Comparison of ENCODE assay signal across 9 cellular contexts in genomic region chr2:128313076-128313836, GRCh38. TPM values are rescaled to one million over a fixed set of nuclear protein-coding genes. Genes with fewer than 3 reads are reported as not detected.
DNase-seq lines count a peak whose midpoint lies in the region; ATAC-seq and TF ChIP-seq lines count a peak whose summit lies in the region.
"Had no signal": no experiment of that assay in that cellular context is flagged by ENCODE, and none has a peak within 500 bp of the region (broad histone marks: within the 10 kb centered on the region; RNA-seq: fewer than 3 reads in every experiment).

No MANE protein-coding gene starts in this region.

- in situ Hi-C loops in GM13976 (cut with MboI; ENCODE audit: low sequenced_read_pairs, unreplicated experiment), result no loop called here

- H3K27ac ChIP-seq in smooth muscle cell (ENCODE audit: low read depth), result no peak overlapping the region
- H3K27ac ChIP-seq: KMS-11 had no signal

- no peaks in the 10 kb centered on the region for H3K9me3 ChIP-seq in smooth muscle cell (replicated peaks; ENCODE audit: low read depth)

- H3K4me3 ChIP-seq in fibroblast of pulmonary artery (replicated peaks; ENCODE audit: low read depth, low read length) (no peak overlapping the region), smooth muscle cell (no peak overlapping the region)

- no peak overlapping the region for H3K4me2 ChIP-seq in smooth muscle cell
- H3K4me2 ChIP-seq: KMS-11 had no signal

- no peak overlapping the region for H3K9ac ChIP-seq in smooth muscle cell (ENCODE audit: low read depth)
- H3K9ac ChIP-seq: KMS-11 had no signal

- H2AFZ ChIP-seq in smooth muscle cell (ENCODE audit: low read depth), result no peak overlapping the region

- 52% methylated on average over 8 of the region's 8 CpGs for WGBS in smooth muscle cell (ENCODE audit: low lambda C conversion rate)

- TF ChIP-seq CTCF in fibroblast of pulmonary artery (IDR thresholded peaks at IDR 0.05; ENCODE audit: low read length, missing control alignments), result peak; percentile 43
- TF ChIP-seq CTCF in smooth muscle cell (IDR thresholded peaks at IDR 0.05; ENCODE audit: borderline replicate concordance, insufficient read depth, poor library complexity, severe bottlenecking), result peak; percentile 30
- no peak for TF ChIP-seq CTCF in GM13976 (IDR thresholded peaks at IDR 0.05; ENCODE audit: borderline replicate concordance, control extremely low read depth, extremely low read depth, insufficient read depth, missing control alignments)

- no peak for ATAC-seq in GM18873 (IDR thresholded peaks at IDR 0.05; ENCODE audit: low FRiP score, unreplicated experiment)

- peak; percentile 48 for DNase-seq in activated CD8-positive, alpha-beta memory T cell treated with anti-CD3 and anti-CD28 coated beads, Interleukin-2, amount 50 U/mL, for 48 hours
- DNase-seq in activated CD8-positive, alpha-beta memory T cell treated with anti-CD3 and anti-CD28 coated beads, Interleukin-2, amount 50 U/mL, for 4 hours, result no peak
- DNase-seq in SK-N-DZ (ENCODE audit: low spot score), result peak; percentile 48
- peak; percentile 60 for DNase-seq in fibroblast of pulmonary artery (ENCODE audit: low read depth)
- DNase-seq in smooth muscle cell (lab: John Stamatoyannopoulos, UW; ENCODE audit: unreplicated experiment), result no peak
- no peak for DNase-seq in GM13976 (ENCODE audit: low spot score)
- DNase-seq in globus pallidus (ENCODE audit: low spot score), result no peak

- H3F3A ChIP-seq in smooth muscle cell (ENCODE audit: low read depth), result no peaks in the 10 kb centered on the region

- no peaks in the 10 kb centered on the region for H3K36me3 ChIP-seq in smooth muscle cell (ENCODE audit: low read depth)

- peaks cover 13% of the 10 kb centered on the region for H3K4me1 ChIP-seq in smooth muscle cell (ENCODE audit: low read depth)

- peaks cover 44% of the 10 kb centered on the region for H3K79me2 ChIP-seq in smooth muscle cell (ENCODE audit: low read depth)

- H4K20me1 ChIP-seq in smooth muscle cell (ENCODE audit: low read depth), result peaks cover 96% of the 10 kb centered on the region

- H3K27me3 ChIP-seq in smooth muscle cell (ENCODE audit: low read depth), result no peaks in the 10 kb centered on the region

RNA-seq across cellular contexts. Expression of gene HS6ST1, which starts 5.4 kb away (rescaled TPM):
- polyA plus RNA-seq in SK-N-DZ (2014; cell fraction: cytosol; rRNA removed), result 19.7 and 20.5 TPM in 2 replicates
- 10.5 and 11.1 TPM in 2 replicates for polyA plus RNA-seq in SK-N-DZ (2014; cell fraction: nucleus; rRNA removed)
- total RNA-seq in smooth muscle cell, result 9.3 and 11.3 TPM in 2 replicates
- 13.0 and 17.6 TPM in 2 replicates for polyA plus RNA-seq in smooth muscle cell

Comparison
In these comparisons a context has a peak if more than half of its experiments do, and no peak if none do; other contexts are left out.
1. DNase-seq: peak in activated CD8-positive, alpha-beta memory T cell treated with anti-CD3 and anti-CD28 coated beads, Interleukin-2, amount 50 U/mL, for 48 hours (single experiment), SK-N-DZ (single experiment) and fibroblast of pulmonary artery (single experiment); none in activated CD8-positive, alpha-beta memory T cell treated with anti-CD3 and anti-CD28 coated beads, Interleukin-2, amount 50 U/mL, for 4 hours (single experiment), smooth muscle cell (single experiment), GM13976 (single experiment) and globus pallidus (single experiment).